Comparison of ENCODE assay signal across 3 cellular contexts in genomic region chr5:60587312-60587711, GRCh38.
A peak's percentile ranks its signal among the peaks of the same experiment; 100 is the strongest.
DNase-seq lines count a peak whose midpoint lies in the region; ATAC-seq, FAIRE-seq and TF ChIP-seq lines count a peak whose summit lies in the region.
"Not testable (repeated sequence)": the region's sequence is repeated elsewhere in the genome, so short reads cannot be mapped to it uniquely, and the experiment has no call there.

No MANE protein-coding gene starts in this region.

- 92% methylated on average over 6 of the region's 6 CpGs for WGBS in GM12878 (ENCODE audit: insufficient coverage, insufficient replicate concordance, low lambda C conversion rate, missing lambda C conversion rate)
- 100% methylated on average over 6 of the region's 6 CpGs for WGBS in HepG2 (ENCODE audit: low lambda C conversion rate)

- CTCF ChIA-PET in GM12878 (lab: Yijun Ruan, JAX); HepG2 (lab: Yijun Ruan, JAX; ENCODE audit: low intra/inter-chr PET ratio, low total read pairs): not testable (repeated sequence)

- not testable (repeated sequence) for ATAC-seq in GM12878, HepG2

- not testable (repeated sequence) for FAIRE-seq in GM12878 (lab: Jason Lieb, UNC); HepG2 (lab: Jason Lieb, UNC)

- H3K79me2 ChIP-seq in GM12878 (ENCODE audit: control insufficient read depth, insufficient read depth, low read length); HepG2 (ENCODE audit: insufficient read depth, low read length): not testable (repeated sequence)

- H3K9ac ChIP-seq in GM12878 (ENCODE audit: control insufficient read depth, insufficient read depth, low read length); HepG2 (ENCODE audit: insufficient read depth, low read depth, low read length): not testable (repeated sequence)

- not testable (repeated sequence) for H3K27me3 ChIP-seq in GM12878 (replicated peaks in 1 of 2; ENCODE audit: control insufficient read depth in 2 of 2, insufficient read depth in 2 of 2, low read length in 1 of 2); HepG2 (ENCODE audit: control insufficient read depth in 1 of 2, insufficient read depth in 2 of 2, low read length in 2 of 2)

- TF ChIP-seq RAD21 in GM12878 (IDR thresholded peaks at IDR 0.05; ENCODE audit: insufficient read depth, low read depth, low read length); HepG2 (CRISPR knock-in tag; IDR thresholded peaks at IDR 0.05): not testable (repeated sequence)

- in situ Hi-C loops in GM12878 (cut with MboI): not testable (repeated sequence)
- in situ Hi-C loops in HepG2 (cut with HindIII; ENCODE audit: extremely low pct_ligation_motif_present, low pct_unique_long_range_greater_than_20kb): loop anchor here (10.0 to 25.0 kb wide), 3 partner anchors 293 to 1200 kb away; no protein-coding TSS in a partner anchor

- not testable (repeated sequence) for BruUV-seq in GM12878 (replicated peaks; lab: Mats Ljungman, UMichigan); HepG2 (replicated peaks; lab: Mats Ljungman, UMichigan)

- H2AFZ ChIP-seq in GM12878 (ENCODE audit: control insufficient read depth, low read depth, low read length); HepG2 (ENCODE audit: low read length): not testable (repeated sequence)

- H3K4me1 ChIP-seq in GM12878 (ENCODE audit: control insufficient read depth, insufficient read depth, low read length): not testable (repeated sequence)
- peaks cover 12% of the 10 kb centered on the region; the same call in 1 of the 2 replicates for H3K4me1 ChIP-seq in HepG2 (ENCODE audit: insufficient read depth, low read length)

- H3K4me2 ChIP-seq in GM12878 (ENCODE audit: control insufficient read depth, insufficient read depth); HepG2 (ENCODE audit: low read depth, low read length): not testable (repeated sequence)

- H3K9me3 ChIP-seq in GM12878 (replicated peaks; ENCODE audit: control insufficient read depth, insufficient read depth, low read length); HepG2 (ENCODE audit: low read length): not testable (repeated sequence)

- H4K20me1 ChIP-seq in GM12878 (ENCODE audit: control insufficient read depth, insufficient read depth); HepG2 (ENCODE audit: insufficient read depth, low read length): not testable (repeated sequence)

- not testable (repeated sequence) for TF ChIP-seq EP300 in GM12878 (IDR thresholded peaks at IDR 0.05; ENCODE audit: borderline replicate concordance in 1 of 2, control insufficient read depth in 1 of 2, low read depth in 2 of 2, low read length in 2 of 2); HepG2 (IDR thresholded peaks at IDR 0.05; ENCODE audit: low read depth in 2 of 2, low read length in 2 of 2); HepG2 (CRISPR knock-in tag; IDR thresholded peaks at IDR 0.05; ENCODE audit: borderline replicate concordance)

- H3K27ac ChIP-seq in 22Rv1: peak overlapping the region; percentile 77
- H3K27ac ChIP-seq in GM12878 (ENCODE audit: control insufficient read depth, insufficient read depth); HepG2 (ENCODE audit: extremely low read length, insufficient read depth, low read length): not testable (repeated sequence)

- POLR2A ChIA-PET in GM12878 (lab: Charles Lee); HepG2 (lab: Yijun Ruan, JAX): not testable (repeated sequence)

- intact Hi-C loops in GM12878 (cut with micrococcal nuclease; ENCODE audit: unreplicated experiment): loop anchor here (5.0 kb wide), 3 partner anchors 45 to 205 kb away; no protein-coding TSS in a partner anchor
- intact Hi-C loops in HepG2 (cut with micrococcal nuclease; ENCODE audit: unreplicated experiment): loop anchor here (2.0 to 10.0 kb wide), 3 partner anchors 93 to 1403 kb away; no protein-coding TSS in a partner anchor

- not testable (repeated sequence) for DNase-seq in GM12878 (ENCODE audit: low read depth, low spot score); HepG2 (ENCODE audit: low spot score)

- RAD21 ChIA-PET in GM12878 (lab: Charles Lee; ENCODE audit: unreplicated experiment): interaction anchor here (1.9 to 4.7 kb wide), 2 partner anchors 46 to 65 kb away, joined by 7 to 24 read pairs; no protein-coding TSS in a partner anchor

- H3K36me3 ChIP-seq in GM12878 (ENCODE audit: control insufficient read depth in 2 of 2, insufficient read depth in 2 of 2, low read length in 1 of 2); HepG2 (replicated peaks in 1 of 2; ENCODE audit: control insufficient read depth in 1 of 2, insufficient read depth in 2 of 2, low read length in 2 of 2): not testable (repeated sequence)

- not testable (repeated sequence) for H3K4me3 ChIP-seq in GM12878; HepG2 (replicated peaks in 1 of 3; ENCODE audit: insufficient read depth in 1 of 3, low read depth in 2 of 3, low read length in 3 of 3)

- SMC1A ChIA-PET in GM12878 (lab: Charles Lee; ENCODE audit: uncharacterized antibody, unreplicated experiment): interaction anchor here (1.7 kb wide), 1 partner anchor 10 kb away, joined by 6 read pairs; no protein-coding TSS in a partner anchor

- TF ChIP-seq CTCF in 22Rv1 (IDR thresholded peaks at IDR 0.05); GM12878 (IDR thresholded peaks at IDR 0.05 in 2 of 3, conservative IDR thresholded peaks at IDR 0.05 in 1 of 3; ENCODE audit: control insufficient read depth in 2 of 3, extremely low read depth in 1 of 3, insufficient read depth in 1 of 3, low read depth in 3 of 3, low read length in 3 of 3); HepG2 (CRISPR knock-in tag; IDR thresholded peaks at IDR 0.05): not testable (repeated sequence)

- not testable (repeated sequence) for TF ChIP-seq POLR2A in GM12878 (IDR thresholded peaks at IDR 0.05; ENCODE audit: low read depth, low read length); HepG2 (IDR thresholded peaks at IDR 0.05; ENCODE audit: insufficient read depth in 1 of 2, low read depth in 2 of 2, low read length in 2 of 2)

TF ChIP-seq in GM12878, 131 proteins besides CTCF, POLR2A, EP300 and RAD21:
- TF ChIP-seq ZBTB33 (IDR thresholded peaks at IDR 0.05): peak; percentile 73; the same call in 1 of the 2 replicates

TF ChIP-seq in HepG2, 621 proteins besides CTCF, POLR2A, EP300 and RAD21:
- TF ChIP-seq ZSCAN5A (CRISPR knock-in tag; IDR thresholded peaks at IDR 0.05; ENCODE audit: borderline replicate concordance): peak; percentile 71; the same call in 1 of the 2 replicates
